In genomic region chr10:325282-325681, GRCh38 we compare ENCODE assay signal across 14 cellular contexts.
"Had no signal": no experiment of that assay in that cellular context is flagged by ENCODE, and none has a peak within 500 bp of the region (broad histone marks: within the 10 kb centered on the region; RNA-seq: fewer than 3 reads in every experiment).

No MANE protein-coding gene starts in this region.

- DNase-seq: activated CD4-positive, alpha-beta T cell treated with anti-CD3 and anti-CD28 coated beads, Interleukin-2, amount 50 U/mL, for 4 hours; activated naive CD8-positive, alpha-beta T cell treated with anti-CD3 and anti-CD28 coated beads, Interleukin-2, amount 10 ng/mL, durations not matched to agents 7 days and 5 days; activated T-cell treated with anti-CD3 and anti-CD28 coated beads for 4 hours; amygdala; erythroblast; hypothalamus; lower lobe of right lung; stimulated activated naive CD4-positive, alpha-beta T cell; thyroid gland had no signal

- H3K27ac Mint-ChIP-seq: activated naive CD8-positive, alpha-beta T cell treated with anti-CD3 and anti-CD28 coated beads, Interleukin-2, amount 10 ng/mL, durations not matched to agents 7 days and 5 days; mesothelial cell of epicardium; natural killer cell treated with Interleukin-12 subunit alpha and Interleukin-12 subunit beta and Interleukin-15 and Interleukin-18, amount 100 ng/mL, for 72 hours had no signal

- H3K27me3 ChIP-seq: cardiac muscle cell, dorsolateral prefrontal cortex, thyroid gland had no signal

- H3K27ac ChIP-seq: cardiac muscle cell, lower lobe of right lung, thyroid gland, VCaP had no signal

- ATAC-seq: lower lobe of right lung; natural killer cell treated with Interleukin-12 subunit alpha and Interleukin-12 subunit beta and Interleukin-15 and Interleukin-18, amount 100 ng/mL, for 72 hours had no signal

- H3K9me3 Mint-ChIP-seq: mesothelial cell of epicardium; natural killer cell treated with Interleukin-12 subunit alpha and Interleukin-12 subunit beta and Interleukin-15 and Interleukin-18, amount 100 ng/mL, for 72 hours had no signal

- H3K4me3 ChIP-seq: cardiac muscle cell, dorsolateral prefrontal cortex, lower lobe of right lung, thyroid gland had no signal

- H3K36me3 Mint-ChIP-seq: natural killer cell treated with Interleukin-12 subunit alpha and Interleukin-12 subunit beta and Interleukin-15 and Interleukin-18, amount 100 ng/mL, for 72 hours had no signal

- H3K9me3 ChIP-seq: lower lobe of right lung, thyroid gland had no signal

- H3K4me3 Mint-ChIP-seq: activated naive CD8-positive, alpha-beta T cell treated with anti-CD3 and anti-CD28 coated beads, Interleukin-2, amount 10 ng/mL, durations not matched to agents 7 days and 5 days; mesothelial cell of epicardium had no signal

- H3K4me1 ChIP-seq: lower lobe of right lung, thyroid gland had no signal
